ENCODE assay signal across 27 cellular contexts in the genomic region with DNA sequence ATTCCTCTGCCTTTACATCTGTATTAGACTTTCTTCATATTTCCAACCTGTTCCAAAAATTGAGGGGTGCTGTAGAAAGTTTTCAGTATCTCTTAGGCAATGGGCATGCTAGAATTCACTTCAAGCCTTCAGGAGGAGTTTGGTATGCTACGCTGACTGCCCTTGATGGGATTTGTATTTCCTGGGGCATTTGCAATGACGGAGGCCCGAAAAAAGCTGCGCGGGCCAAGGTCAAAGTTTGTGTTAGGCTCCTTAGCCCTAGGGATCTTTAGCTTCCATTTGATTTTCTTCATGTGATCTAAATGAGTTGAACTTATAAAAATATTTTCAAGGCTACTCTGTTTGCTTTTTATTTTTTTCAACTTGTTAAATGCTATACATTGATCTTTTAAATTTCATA.
"Had no signal": no experiment of that assay in that cellular context is flagged by ENCODE, and none has a peak within 500 bp of the region (broad histone marks: within the 10 kb centered on the region; RNA-seq: fewer than 3 reads in every experiment).

No MANE protein-coding gene starts in this region.

- H3K4me3 ChIP-seq: K562 had no signal

- DNase-seq: activated CD4-positive, alpha-beta memory T cell treated with anti-CD3 and anti-CD28 coated beads for 36 hours; activated CD4-positive, alpha-beta T cell treated with anti-CD3 and anti-CD28 coated beads, Interleukin-2, amount 10 ng/mL, durations not matched to agents 7 days and 5 days; activated CD4-positive, CD25-positive, alpha-beta regulatory T cell; activated gamma-delta T cell; activated naive CD4-positive, alpha-beta T cell treated with anti-CD3 and anti-CD28 coated beads for 36 hours; activated T-cell treated with anti-CD3 and anti-CD28 coated beads for 4 hours; activated T-cell treated with anti-CD3 and anti-CD28 coated beads, Interleukin-2, amount 50 U/mL, for 48 hours; amygdala; Karpas-422; NCI-H1105 treated with DMSO at 0.1 percent for 48 hours; NCI-H1436 treated with DMSO at 0.1 percent for 48 hours; NCI-H187; NCI-H2171; NCI-H2227 treated with DMSO at 0.1 percent for 48 hours; NCI-H446 treated with DMSO at 0.1 percent for 48 hours; NCI-H526; NCI-H82; NK-92 treated with Interleukin-12 subunit alpha and Interleukin-12 subunit beta, amount 100 ng/mL, for 24 hours; OCI-M1; SHP77 treated with DMSO at 0.1 percent for 48 hours; T-helper 17 cell; T-helper 9 cell had no signal

- H3K27ac ChIP-seq: RWPE1 had no signal

- ATAC-seq: activated T-helper 17 cell treated with anti-CD3 and anti-CD28 coated beads, Interleukin-2, amount 50 U/mL, for 72 hours; K562; Panc1; T-helper 17 cell had no signal

- FAIRE-seq: astrocyte, K562 had no signal
